ENCODE assay signal across 7 cellular contexts in the genomic region with DNA sequence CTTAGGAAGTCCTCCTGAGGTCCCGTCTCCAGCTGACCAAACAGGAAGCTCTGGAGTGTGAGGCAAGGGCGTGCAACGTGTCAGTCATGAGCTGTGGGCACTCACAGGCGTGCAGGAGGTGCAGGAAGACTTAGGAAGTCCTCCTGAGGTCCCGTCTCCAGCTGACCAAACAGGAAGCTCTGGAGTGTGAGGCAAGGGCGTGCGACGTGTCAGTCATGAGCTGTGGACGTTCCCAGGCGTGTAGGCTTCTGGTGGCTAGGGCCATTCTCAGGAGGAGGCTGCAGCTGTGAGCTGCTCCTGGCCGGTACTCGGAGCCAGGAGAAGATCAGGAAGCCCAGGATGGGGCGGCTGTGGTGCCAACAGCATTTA.
DNase-seq lines count a peak whose midpoint lies in the region; ATAC-seq, FAIRE-seq and TF ChIP-seq lines count a peak whose summit lies in the region.
"Not testable (repeated sequence)": the region's sequence is repeated elsewhere in the genome, so short reads cannot be mapped to it uniquely, and the experiment has no call there.

No MANE protein-coding gene starts in this region.

- not testable (repeated sequence) for DNase-seq in Caco-2; HTR-8/SVneo (ENCODE audit: insufficient read length, low spot score); H1 (ENCODE audit: low read depth in 1 of 2, low spot score in 2 of 2)
- DNase-seq in NCI-H2029 (lab: John Stamatoyannopoulos, UW) (peak; percentile 48), SHP77 (lab: John Stamatoyannopoulos, UW) (peak; percentile 87 to 95), left lobe of liver (ENCODE audit: low spot score) (peak; percentile 23), posterior vena cava (ENCODE audit: low spot score) (peak; percentile 52)

- not testable (repeated sequence) for H2AK5ac ChIP-seq in H1 (ENCODE audit: low read depth, low read length)

- CTCF ChIA-PET in Caco-2 (lab: Charles Lee); H1 (lab: Charles Lee; ENCODE audit: partially characterized antibody): not testable (repeated sequence)

- BruUV-seq in Caco-2 (replicated peaks; lab: Mats Ljungman, UMichigan), result not testable (repeated sequence)

- H3K27me3 ChIP-seq in Caco-2 (replicated peaks; ENCODE audit: control insufficient read depth, insufficient read depth, low read length); H1 (replicated peaks in 1 of 4; ENCODE audit: control insufficient read depth in 3 of 4, extremely low read depth in 1 of 4, insufficient read depth in 3 of 4, low read length in 3 of 4): not testable (repeated sequence)

- TF ChIP-seq CTCF in Caco-2 (IDR thresholded peaks at IDR 0.05; ENCODE audit: insufficient read depth in 1 of 2, low read depth in 1 of 2, low read length in 1 of 2, severe bottlenecking in 1 of 2, unreplicated experiment in 1 of 2); H1 (IDR thresholded peaks at IDR 0.05; ENCODE audit: control extremely low read depth in 1 of 3, insufficient read depth in 1 of 3, low read depth in 1 of 3, low read length in 3 of 3): not testable (repeated sequence)

- H3K9ac ChIP-seq in H1 (replicated peaks in 1 of 4; ENCODE audit: extremely low read depth in 1 of 4, low read depth in 3 of 4, low read length in 3 of 4), result not testable (repeated sequence)

- not testable (repeated sequence) for ATAC-seq in left lobe of liver

- not testable (repeated sequence) for H3K79me1 ChIP-seq in H1 (ENCODE audit: low read depth, low read length)

- H3K4ac ChIP-seq in H1 (replicated peaks; ENCODE audit: insufficient read length, low read depth, low read length), result not testable (repeated sequence)

- not testable (repeated sequence) for H3K4me2 ChIP-seq in H1 (ENCODE audit: insufficient read depth in 1 of 2, low read depth in 2 of 2, low read length in 2 of 2)

- not testable (repeated sequence) for H4K91ac ChIP-seq in H1 (replicated peaks; ENCODE audit: insufficient read length, low read length)

- not testable (repeated sequence) for TF ChIP-seq EP300 in H1 (IDR thresholded peaks at IDR 0.05; ENCODE audit: borderline replicate concordance in 1 of 2, low read depth in 2 of 2, low read length in 2 of 2)

- POLR2A ChIA-PET in Caco-2 (lab: Charles Lee), result not testable (repeated sequence)
- POLR2A ChIA-PET in H1 (lab: Charles Lee; ENCODE audit: partially characterized antibody), result interaction anchor here (0.7 kb wide), 1 partner anchor 65 kb away, joined by 4 read pairs; no protein-coding TSS in a partner anchor

- H3K23ac ChIP-seq in H1 (ENCODE audit: insufficient read length), result not testable (repeated sequence)

- H2AFZ ChIP-seq in H1 (ENCODE audit: low read length), result not testable (repeated sequence)

- not testable (repeated sequence) for H3K36me3 Mint-ChIP-seq in Caco-2 (ENCODE audit: insufficient read depth, unreplicated experiment)

- H3K14ac ChIP-seq in H1 (ENCODE audit: insufficient read length), result not testable (repeated sequence)

- H3K36me3 ChIP-seq in Caco-2 (ENCODE audit: control insufficient read depth, insufficient read depth, low read length); H1 (ENCODE audit: control insufficient read depth in 2 of 4, insufficient read depth in 4 of 4, low read length in 3 of 4): not testable (repeated sequence)

- H4K20me1 ChIP-seq in H1 (replicated peaks in 1 of 2; ENCODE audit: control insufficient read depth in 1 of 2, insufficient read depth in 2 of 2, low read length in 2 of 2), result not testable (repeated sequence)

- intact Hi-C loops in Caco-2 (cut with micrococcal nuclease; ENCODE audit: unreplicated experiment); posterior vena cava (cut with DNase I): not testable (repeated sequence)

- H3K27me3 Mint-ChIP-seq in Caco-2 (ENCODE audit: insufficient read depth, unreplicated experiment), result peaks cover 28% of the 10 kb centered on the region

- H3K9me3 ChIP-seq in Caco-2; H1 (ENCODE audit: insufficient read depth in 2 of 2, low read depth in 1 of 2, low read length in 1 of 2): not testable (repeated sequence)

- not testable (repeated sequence) for H3K79me2 ChIP-seq in H1 (ENCODE audit: control insufficient read depth in 1 of 2, insufficient read depth in 2 of 2, low read length in 2 of 2)

- not testable (repeated sequence) for TF ChIP-seq POLR2A in H1 (IDR thresholded peaks at IDR 0.05; ENCODE audit: control extremely low read depth in 1 of 2, low read depth in 2 of 2, low read length in 2 of 2)

- not testable (repeated sequence) for H3K23me2 ChIP-seq in H1 (ENCODE audit: low read depth, low read length)

- not testable (repeated sequence) for H3K56ac ChIP-seq in H1 (replicated peaks; ENCODE audit: insufficient read length, low read depth, low read length)

- not testable (repeated sequence) for H3K18ac ChIP-seq in H1 (ENCODE audit: extremely low read depth, low read length)

- not testable (repeated sequence) for H3K27ac Mint-ChIP-seq in Caco-2 (ENCODE audit: unreplicated experiment)

- WGBS in H1 (ENCODE audit: extremely low coverage in 1 of 2, insufficient coverage in 1 of 2, insufficient read length in 1 of 2, insufficient replicate concordance in 2 of 2, low coverage in 1 of 2, low lambda C conversion rate in 2 of 2, missing lambda C conversion rate in 1 of 2), 2 experiments, result 81% methylated on average over 13 of the region's 13 CpGs; no CpG with 5 or more reads in 1 of the 2 experiments

- H2BK15ac ChIP-seq in H1 (ENCODE audit: low read length), result not testable (repeated sequence)

- not testable (repeated sequence) for H2BK120ac ChIP-seq in H1 (replicated peaks; ENCODE audit: low read depth, low read length)

- not testable (repeated sequence) for TF ChIP-seq RAD21 in H1 (IDR thresholded peaks at IDR 0.05 in 1 of 2, conservative IDR thresholded peaks at IDR 0.05 in 1 of 2; ENCODE audit: low read depth in 2 of 2, low read length in 2 of 2)

- not testable (repeated sequence) for H3K4me1 Mint-ChIP-seq in Caco-2 (ENCODE audit: low read depth, unreplicated experiment)

- not testable (repeated sequence) for H3K4me1 ChIP-seq in Caco-2; H1 (replicated peaks in 1 of 4; ENCODE audit: control insufficient read depth in 3 of 4, insufficient read depth in 4 of 4, low read length in 3 of 4)

- H2BK5ac ChIP-seq in H1 (ENCODE audit: low read depth, low read length), result not testable (repeated sequence)

- not testable (repeated sequence) for H4K8ac ChIP-seq in H1 (ENCODE audit: extremely low read depth, insufficient read depth, low read length)

- FAIRE-seq in HTR-8/SVneo (lab: Jason Lieb, UNC), result peak; percentile 40
- not testable (repeated sequence) for FAIRE-seq in H1 (lab: Jason Lieb, UNC)

- H3K9me3 Mint-ChIP-seq in Caco-2 (ENCODE audit: unreplicated experiment), result peaks cover 10% of the 10 kb centered on the region

- H2BK20ac ChIP-seq in H1 (ENCODE audit: low read length), result not testable (repeated sequence)

- H4K5ac ChIP-seq in H1 (ENCODE audit: insufficient read length, low read depth, low read length), result not testable (repeated sequence)

- not testable (repeated sequence) for H3K27ac ChIP-seq in H1 (ENCODE audit: low read depth, low read length)

- 0 out of 2 replicates have a peak overlapping the region, but pooled peaks have one; percentile 50 for H2BK12ac ChIP-seq in H1 (ENCODE audit: low read depth, low read length)

- peak overlapping the region; percentile 35 for H3K4me3 Mint-ChIP-seq in Caco-2 (ENCODE audit: unreplicated experiment)

- not testable (repeated sequence) for H3K4me3 ChIP-seq in Caco-2 (ENCODE audit: low read depth, low read length); H1 (ENCODE audit: extremely low read depth in 1 of 4, insufficient read depth in 2 of 4, low read depth in 3 of 4, low read length in 4 of 4)
